ENCODE assay signal across 37 cellular contexts in the genomic region with DNA sequence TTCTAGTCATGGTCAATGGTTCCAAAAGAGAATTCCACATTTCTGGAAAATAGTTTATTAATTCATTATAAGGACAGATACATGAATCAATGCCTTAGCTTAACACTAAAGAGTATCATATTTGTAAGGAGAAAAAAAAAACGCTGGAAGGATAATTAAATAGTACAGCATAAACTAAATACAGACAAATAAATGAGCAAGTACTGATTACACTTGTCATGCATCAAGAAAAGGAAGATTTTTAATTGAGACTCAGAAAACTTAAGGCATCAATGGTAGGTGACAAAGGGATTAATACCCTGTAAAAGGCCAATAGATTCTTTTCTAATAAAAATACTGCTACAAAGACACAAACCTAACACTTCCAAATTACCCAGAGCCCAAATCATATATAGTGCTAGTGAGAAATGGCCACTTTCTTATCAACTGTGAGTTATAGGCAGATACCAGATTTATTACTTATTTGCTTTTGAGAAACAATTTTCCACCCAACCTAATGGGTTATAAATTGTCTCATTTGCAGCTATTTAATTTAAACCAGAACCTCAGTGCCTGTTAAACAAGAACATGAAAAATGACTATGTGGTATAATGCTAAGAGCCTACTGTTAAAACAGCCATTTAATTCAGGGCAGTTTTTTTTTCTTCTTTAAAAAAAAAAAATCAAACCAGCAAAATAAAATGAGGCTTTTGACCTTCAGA. TPM values are rescaled to one million over a fixed set of nuclear protein-coding genes. Genes with fewer than 3 reads are reported as not detected.
"Had no signal": no experiment of that assay in that cellular context is flagged by ENCODE, and none has a peak within 500 bp of the region (broad histone marks: within the 10 kb centered on the region; RNA-seq: fewer than 3 reads in every experiment).

No MANE protein-coding gene starts in this region.

- H3K27me3 ChIP-seq: cardiac muscle cell, dorsolateral prefrontal cortex had no signal

- H3K36me3 Mint-ChIP-seq: activated CD4-positive, alpha-beta memory T cell treated with anti-CD3 and anti-CD28 coated beads for 36 hours; activated CD8-positive, alpha-beta memory T cell treated with anti-CD3 and anti-CD28 coated beads, Interleukin-2, amount 10 ng/mL, durations not matched to agents 7 days and 5 days; activated naive CD4-positive, alpha-beta T cell treated with anti-CD3 and anti-CD28 coated beads, Interleukin-2, amount 50 U/mL, for 24 hours; activated naive CD8-positive, alpha-beta T cell treated with anti-CD3 and anti-CD28 coated beads for 36 hours had no signal

- H3K27ac ChIP-seq: adrenal gland, body of pancreas, breast epithelium, cardiac muscle cell, coronary artery, dorsolateral prefrontal cortex, esophagus muscularis mucosa, foreskin keratinocyte, gastrocnemius medialis had no signal

- H3K9me3 ChIP-seq: adrenal gland, body of pancreas, breast epithelium, esophagus muscularis mucosa, gastrocnemius medialis had no signal

- H3K9me3 Mint-ChIP-seq: activated CD4-positive, alpha-beta memory T cell treated with anti-CD3 and anti-CD28 coated beads for 36 hours; activated CD4-positive, alpha-beta T cell treated with anti-CD3 and anti-CD28 coated beads, Interleukin-2, amount 10 ng/mL, durations not matched to agents 24 days and 14 days; activated naive CD4-positive, alpha-beta T cell treated with anti-CD3 and anti-CD28 coated beads for 36 hours; activated naive CD4-positive, alpha-beta T cell treated with anti-CD3 and anti-CD28 coated beads, Interleukin-2, amount 50 U/mL, for 24 hours; activated naive CD8-positive, alpha-beta T cell treated with anti-CD3 and anti-CD28 coated beads for 36 hours; activated naive CD8-positive, alpha-beta T cell treated with anti-CD3 and anti-CD28 coated beads, Interleukin-2, amount 50 U/mL, for 24 hours; activated T-helper 1 cell treated with anti-CD3 and anti-CD28 coated beads, Interleukin-12 subunit alpha, Interleukin-12 subunit beta, Interleukin-2, Interleukin-4 antibody, amounts not matched to agents 30 ng/mL and 10 ng/mL and 1 ng/mL, durations not matched to agents 14 hours and 24 hours and 36 hours; activated T-helper 2 cell treated with anti-CD3 and anti-CD28 coated beads, Interferon-gamma antibody, Interleukin-2, Interleukin-4, amounts not matched to agents 10 μg/mL and 5 μg/mL and 100 μg/mL, durations not matched to agents 14 hours and 24 hours and 36 hours; dendritic cell treated with granulocyte-macrophage colony-stimulating factor and Interleukin-4, amounts not matched to agents 40 ng/mL and 50 ng/mL, for 4 days; endodermal cell had no signal

- H3K27ac Mint-ChIP-seq: activated CD4-positive, alpha-beta memory T cell treated with anti-CD3 and anti-CD28 coated beads for 36 hours; activated CD4-positive, alpha-beta T cell treated with anti-CD3 and anti-CD28 coated beads for 36 hours; activated CD4-positive, alpha-beta T cell treated with anti-CD3 and anti-CD28 coated beads, Interleukin-2, amount 10 ng/mL, durations not matched to agents 24 days and 14 days; activated CD8-positive, alpha-beta memory T cell treated with anti-CD3 and anti-CD28 coated beads, Interleukin-2, amount 10 ng/mL, durations not matched to agents 7 days and 5 days; activated CD8-positive, alpha-beta T cell treated with anti-CD3 and anti-CD28 coated beads, Interleukin-2, amount 10 ng/mL, durations not matched to agents 7 days and 5 days; activated naive CD4-positive, alpha-beta T cell treated with anti-CD3 and anti-CD28 coated beads for 36 hours; activated naive CD4-positive, alpha-beta T cell treated with anti-CD3 and anti-CD28 coated beads, Interleukin-2, amount 50 U/mL, for 24 hours; activated naive CD8-positive, alpha-beta T cell treated with anti-CD3 and anti-CD28 coated beads for 36 hours; activated naive CD8-positive, alpha-beta T cell treated with anti-CD3 and anti-CD28 coated beads, Interleukin-2, amount 50 U/mL, for 24 hours; activated T-helper 1 cell treated with anti-CD3 and anti-CD28 coated beads, Interleukin-12 subunit alpha, Interleukin-12 subunit beta, Interleukin-2, Interleukin-4 antibody, amounts not matched to agents 30 ng/mL and 10 ng/mL and 1 ng/mL, durations not matched to agents 14 hours and 24 hours and 36 hours; activated T-helper 2 cell treated with anti-CD3 and anti-CD28 coated beads, Interferon-gamma antibody, Interleukin-2, Interleukin-4, amounts not matched to agents 10 μg/mL and 5 μg/mL and 100 μg/mL, durations not matched to agents 14 hours and 24 hours and 36 hours; dendritic cell treated with granulocyte-macrophage colony-stimulating factor and Interleukin-4, amounts not matched to agents 40 ng/mL and 50 ng/mL, for 4 days; endodermal cell had no signal

- H3K4me3 Mint-ChIP-seq: activated CD4-positive, alpha-beta memory T cell treated with anti-CD3 and anti-CD28 coated beads for 36 hours; activated CD4-positive, alpha-beta T cell treated with anti-CD3 and anti-CD28 coated beads for 36 hours; activated CD4-positive, alpha-beta T cell treated with anti-CD3 and anti-CD28 coated beads, Interleukin-2, amount 10 ng/mL, durations not matched to agents 24 days and 14 days; activated CD8-positive, alpha-beta memory T cell treated with anti-CD3 and anti-CD28 coated beads, Interleukin-2, amount 10 ng/mL, durations not matched to agents 7 days and 5 days; activated CD8-positive, alpha-beta T cell treated with anti-CD3 and anti-CD28 coated beads, Interleukin-2, amount 10 ng/mL, durations not matched to agents 7 days and 5 days; activated naive CD4-positive, alpha-beta T cell treated with anti-CD3 and anti-CD28 coated beads for 36 hours; activated naive CD4-positive, alpha-beta T cell treated with anti-CD3 and anti-CD28 coated beads, Interleukin-2, amount 50 U/mL, for 24 hours; activated naive CD8-positive, alpha-beta T cell treated with anti-CD3 and anti-CD28 coated beads for 36 hours; activated naive CD8-positive, alpha-beta T cell treated with anti-CD3 and anti-CD28 coated beads, Interleukin-2, amount 50 U/mL, for 24 hours; activated T-helper 1 cell treated with anti-CD3 and anti-CD28 coated beads, Interleukin-12 subunit alpha, Interleukin-12 subunit beta, Interleukin-2, Interleukin-4 antibody, amounts not matched to agents 30 ng/mL and 10 ng/mL and 1 ng/mL, durations not matched to agents 14 hours and 24 hours and 36 hours; dendritic cell treated with granulocyte-macrophage colony-stimulating factor and Interleukin-4, amounts not matched to agents 40 ng/mL and 50 ng/mL, for 4 days; endodermal cell had no signal

- ATAC-seq: activated CD4-positive, alpha-beta T cell treated with anti-CD3 and anti-CD28 coated beads for 36 hours; activated CD8-positive, alpha-beta memory T cell treated with anti-CD3 and anti-CD28 coated beads, Interleukin-2, amount 10 ng/mL, durations not matched to agents 7 days and 5 days; activated CD8-positive, alpha-beta T cell treated with anti-CD3 and anti-CD28 coated beads, Interleukin-2, amount 10 ng/mL, durations not matched to agents 7 days and 5 days; activated naive CD8-positive, alpha-beta T cell treated with anti-CD3 and anti-CD28 coated beads, Interleukin-2, amount 50 U/mL, for 24 hours; body of pancreas; foreskin keratinocyte; gastrocnemius medialis had no signal

- H3K4me3 ChIP-seq: adrenal gland, body of pancreas, breast epithelium, cardiac muscle cell, coronary artery, dorsolateral prefrontal cortex, esophagus muscularis mucosa, gastrocnemius medialis had no signal

- DNase-seq: activated CD4-positive, alpha-beta memory T cell treated with anti-CD3 and anti-CD28 coated beads for 36 hours; activated CD4-positive, alpha-beta T cell treated with anti-CD3 and anti-CD28 coated beads for 36 hours; activated CD4-positive, alpha-beta T cell treated with anti-CD3 and anti-CD28 coated beads, Interleukin-2, amount 10 ng/mL, durations not matched to agents 24 days and 14 days; activated CD4-positive, CD25-positive, alpha-beta regulatory T cell; activated CD4-positive, CD25-positive, alpha-beta regulatory T cell treated with anti-CD3 and anti-CD28 coated beads, Interleukin-2, amount 50 U/mL, for 72 hours; activated CD8-positive, alpha-beta memory T cell treated with anti-CD3 and anti-CD28 coated beads, Interleukin-2, amount 10 ng/mL, durations not matched to agents 7 days and 5 days; activated CD8-positive, alpha-beta memory T cell treated with anti-CD3 and anti-CD28 coated beads, Interleukin-2, amount 50 U/mL, for 4 hours; activated CD8-positive, alpha-beta T cell treated with anti-CD3 and anti-CD28 coated beads, Interleukin-2, amount 10 ng/mL, durations not matched to agents 7 days and 5 days; activated effector memory CD4-positive, alpha-beta T cell treated with anti-CD3 and anti-CD28 coated beads, Interleukin-2, amount 50 U/mL, for 16 hours; activated naive CD4-positive, alpha-beta T cell treated with anti-CD3 and anti-CD28 coated beads for 36 hours; activated naive CD8-positive, alpha-beta T cell treated with anti-CD3 and anti-CD28 coated beads for 36 hours; activated naive CD8-positive, alpha-beta T cell treated with anti-CD3 and anti-CD28 coated beads, Interleukin-2, amount 50 U/mL, for 24 hours; activated T-cell treated with anti-CD3 and anti-CD28 coated beads, Interleukin-2, amount 50 U/mL, for 1 hour; activated T-cell treated with anti-CD3 and anti-CD28 coated beads, Interleukin-2, amount 50 U/mL, for 48 hours; adrenal gland; amygdala; aorta; body of pancreas; central memory CD4-positive, alpha-beta T cell; dorsolateral prefrontal cortex; effector memory CD4-positive, alpha-beta T cell; endodermal cell; erythroblast; foreskin keratinocyte; gastrocnemius medialis; glutamatergic neuron; T-helper 2 cell had no signal

- H3K4me1 ChIP-seq: foreskin keratinocyte had no signal

- H3K36me3 ChIP-seq: adrenal gland, breast epithelium, cardiac muscle cell, esophagus muscularis mucosa, gastrocnemius medialis had no signal

RNA-seq across cellular contexts. Expression of gene IGDCC3, which starts 3.8 kb away (rescaled TPM):
- total RNA-seq: activated CD4-positive, alpha-beta memory T cell treated with anti-CD3 and anti-CD28 coated beads for 36 hours; activated CD4-positive, alpha-beta T cell treated with anti-CD3 and anti-CD28 coated beads for 36 hours; activated CD4-positive, alpha-beta T cell treated with anti-CD3 and anti-CD28 coated beads, Interleukin-2, amount 10 ng/mL, durations not matched to agents 24 days and 14 days; activated CD8-positive, alpha-beta memory T cell treated with anti-CD3 and anti-CD28 coated beads for 36 hours; activated CD8-positive, alpha-beta memory T cell treated with anti-CD3 and anti-CD28 coated beads, Interleukin-2, amount 10 ng/mL, durations not matched to agents 7 days and 5 days; activated CD8-positive, alpha-beta T cell treated with anti-CD3 and anti-CD28 coated beads, Interleukin-2, amount 10 ng/mL, durations not matched to agents 7 days and 5 days; activated naive CD4-positive, alpha-beta T cell treated with anti-CD3 and anti-CD28 coated beads for 36 hours; activated naive CD8-positive, alpha-beta T cell treated with anti-CD3 and anti-CD28 coated beads for 36 hours; activated T-helper 1 cell treated with anti-CD3 and anti-CD28 coated beads, Interleukin-12 subunit alpha, Interleukin-12 subunit beta, Interleukin-2, Interleukin-4 antibody, amounts not matched to agents 30 ng/mL and 10 ng/mL and 1 ng/mL, durations not matched to agents 14 hours and 24 hours and 36 hours; activated T-helper 2 cell treated with anti-CD3 and anti-CD28 coated beads, Interferon-gamma antibody, Interleukin-2, Interleukin-4, amounts not matched to agents 10 μg/mL and 5 μg/mL and 100 μg/mL, durations not matched to agents 14 hours and 24 hours and 36 hours; aorta; body of pancreas; foreskin keratinocyte; gastrocnemius medialis; T-helper 1 cell treated with Interleukin-12 subunit alpha and Interleukin-12 subunit beta and Interleukin-4 antibody, amounts not matched to agents 30 ng/mL and 1 ng/mL, for 36 hours had no signal
- polyA plus RNA-seq: aorta, foreskin keratinocyte had no signal

RNA-seq across cellular contexts. Expression of gene IGDCC4, which starts 41.2 kb away (rescaled TPM):
- polyA plus RNA-seq: aorta had no signal
